In the genomic region with DNA sequence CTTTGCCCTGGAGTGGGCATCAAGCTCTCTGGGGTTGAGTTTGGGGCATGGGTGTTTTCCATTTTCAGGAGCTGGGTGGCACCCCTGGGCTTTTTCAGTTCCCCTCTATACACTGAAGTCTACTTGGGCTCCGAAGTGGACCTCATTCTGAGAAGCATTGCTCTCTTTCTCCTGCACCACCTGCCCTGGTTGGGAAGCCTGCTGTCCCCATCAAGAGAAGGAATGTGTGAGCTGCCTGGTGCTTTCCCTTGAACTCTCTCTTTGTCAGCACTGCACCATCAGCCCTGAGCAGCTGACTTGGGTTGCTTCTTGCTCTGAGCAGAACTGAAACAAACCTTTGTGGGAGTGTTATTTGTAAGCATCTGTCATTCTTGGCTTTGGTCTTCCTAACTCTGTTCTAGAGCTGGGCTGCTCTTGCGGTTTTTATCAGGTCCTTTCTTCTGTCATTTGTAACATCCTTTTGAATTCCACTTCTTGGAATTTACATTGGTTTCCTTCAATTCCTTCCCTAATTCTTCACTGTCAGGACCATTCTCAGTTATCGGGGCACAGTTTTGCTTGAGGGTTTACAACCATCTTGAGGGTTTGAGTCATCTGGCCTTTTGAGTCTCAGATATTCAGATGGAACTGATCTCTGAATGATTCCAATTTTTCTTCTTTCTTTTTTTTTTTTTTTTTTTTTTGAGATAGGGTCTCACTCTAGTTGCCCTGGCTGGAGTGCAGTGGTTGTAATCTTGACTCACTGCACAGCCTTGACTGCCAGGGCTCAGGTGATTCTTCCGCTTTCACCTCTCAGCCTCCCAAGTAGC, we compare ENCODE assay signal across 1 cellular context.
TF ChIP-seq lines count a peak whose summit lies in the region.

No MANE protein-coding gene starts in this region.

TF ChIP-seq in GM12878, 131 proteins besides CTCF, POLR2A, EP300 and RAD21 (continues in another document):
- TF ChIP-seq JUND (IDR thresholded peaks at IDR 0.05; ENCODE audit: low read depth, low read length) (peak; percentile 58; the same call in 1 of the 2 replicates), SPI1 (IDR thresholded peaks at IDR 0.05; ENCODE audit: borderline replicate concordance, insufficient read depth, low read depth, low read length) (peak; percentile 98), BCL11A (IDR thresholded peaks at IDR 0.05; ENCODE audit: low read depth, low read length) (peak; percentile 77), EZH2 (IDR thresholded peaks at IDR 0.05; ENCODE audit: borderline replicate concordance, control insufficient read depth, low read depth, low read length) (no peak), IRF4 (IDR thresholded peaks at IDR 0.05; ENCODE audit: low read depth, low read length) (peak; percentile 86), TCF3 (IDR thresholded peaks at IDR 0.05; ENCODE audit: borderline replicate concordance, insufficient read depth, low read depth, low read length) (peak; percentile 32; the same call in 1 of the 2 replicates), CBFB (IDR thresholded peaks at IDR 0.05; ENCODE audit: low read depth) (peak; percentile 75), RUNX3 (IDR thresholded peaks at IDR 0.05; ENCODE audit: low read length) (peak; percentile 96), EED (IDR thresholded peaks at IDR 0.05; ENCODE audit: low read depth) (peak; percentile 82), FOXM1 (IDR thresholded peaks at IDR 0.05; ENCODE audit: low read depth, low read length) (no peak), SIN3A (IDR thresholded peaks at IDR 0.05; ENCODE audit: low read depth, low read length) (0 out of 2 replicates have a peak, but pooled peaks have one; percentile 45), ZNF274 (IDR thresholded peaks at IDR 0.05; ENCODE audit: insufficient read depth, insufficient read length) (no peak), GATAD2B (conservative IDR thresholded peaks at IDR 0.05; ENCODE audit: low read depth) (peak; percentile 23; the same call in 1 of the 2 replicates), HDAC2 (IDR thresholded peaks at IDR 0.05) (no peak), EGR1 (IDR thresholded peaks at IDR 0.05; ENCODE audit: borderline replicate concordance in 1 of 2, low read depth in 2 of 2, low read length in 2 of 2) (no peak), PAX8 (IDR thresholded peaks at IDR 0.05) (no peak), CREM (IDR thresholded peaks at IDR 0.05; ENCODE audit: low read depth) (no peak; the same call in 1 of the 2 replicates), ZBED1 (IDR thresholded peaks at IDR 0.05; ENCODE audit: borderline replicate concordance) (no peak), MXI1 (IDR thresholded peaks at IDR 0.05; ENCODE audit: low read depth, low read length) (peak; percentile 55; the same call in 1 of the 2 replicates), SMAD1 (IDR thresholded peaks at IDR 0.05; ENCODE audit: low read depth, partially characterized antibody) (no peak), ESRRA (IDR thresholded peaks at IDR 0.05; ENCODE audit: low read length) (no peak), TCF12 (IDR thresholded peaks at IDR 0.05; ENCODE audit: low read depth, low read length) (peak; percentile 78; the same call in 1 of the 2 replicates), SMAD5 (IDR thresholded peaks at IDR 0.05; ENCODE audit: low read depth) (no peak), BACH1 (IDR thresholded peaks at IDR 0.05; ENCODE audit: borderline replicate concordance) (0 out of 2 replicates have a peak, but pooled peaks have one; percentile 10), MTA3 (IDR thresholded peaks at IDR 0.05; ENCODE audit: borderline replicate concordance, low read length) (no peak; the same call in 1 of the 2 replicates)
- TF ChIP-seq, protein P1, sequence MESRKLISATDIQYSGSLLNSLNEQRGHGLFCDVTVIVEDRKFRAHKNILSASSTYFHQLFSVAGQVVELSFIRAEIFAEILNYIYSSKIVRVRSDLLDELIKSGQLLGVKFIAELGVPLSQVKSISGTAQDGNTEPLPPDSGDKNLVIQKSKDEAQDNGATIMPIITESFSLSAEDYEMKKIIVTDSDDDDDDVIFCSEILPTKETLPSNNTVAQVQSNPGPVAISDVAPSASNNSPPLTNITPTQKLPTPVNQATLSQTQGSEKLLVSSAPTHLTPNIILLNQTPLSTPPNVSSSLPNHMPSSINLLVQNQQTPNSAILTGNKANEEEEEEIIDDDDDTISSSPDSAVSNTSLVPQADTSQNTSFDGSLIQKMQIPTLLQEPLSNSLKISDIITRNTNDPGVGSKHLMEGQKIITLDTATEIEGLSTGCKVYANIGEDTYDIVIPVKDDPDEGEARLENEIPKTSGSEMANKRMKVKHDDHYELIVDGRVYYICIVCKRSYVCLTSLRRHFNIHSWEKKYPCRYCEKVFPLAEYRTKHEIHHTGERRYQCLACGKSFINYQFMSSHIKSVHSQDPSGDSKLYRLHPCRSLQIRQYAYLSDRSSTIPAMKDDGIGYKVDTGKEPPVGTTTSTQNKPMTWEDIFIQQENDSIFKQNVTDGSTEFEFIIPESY (IDR thresholded peaks at IDR 0.05): no peak
- TF ChIP-seq, protein P2, sequence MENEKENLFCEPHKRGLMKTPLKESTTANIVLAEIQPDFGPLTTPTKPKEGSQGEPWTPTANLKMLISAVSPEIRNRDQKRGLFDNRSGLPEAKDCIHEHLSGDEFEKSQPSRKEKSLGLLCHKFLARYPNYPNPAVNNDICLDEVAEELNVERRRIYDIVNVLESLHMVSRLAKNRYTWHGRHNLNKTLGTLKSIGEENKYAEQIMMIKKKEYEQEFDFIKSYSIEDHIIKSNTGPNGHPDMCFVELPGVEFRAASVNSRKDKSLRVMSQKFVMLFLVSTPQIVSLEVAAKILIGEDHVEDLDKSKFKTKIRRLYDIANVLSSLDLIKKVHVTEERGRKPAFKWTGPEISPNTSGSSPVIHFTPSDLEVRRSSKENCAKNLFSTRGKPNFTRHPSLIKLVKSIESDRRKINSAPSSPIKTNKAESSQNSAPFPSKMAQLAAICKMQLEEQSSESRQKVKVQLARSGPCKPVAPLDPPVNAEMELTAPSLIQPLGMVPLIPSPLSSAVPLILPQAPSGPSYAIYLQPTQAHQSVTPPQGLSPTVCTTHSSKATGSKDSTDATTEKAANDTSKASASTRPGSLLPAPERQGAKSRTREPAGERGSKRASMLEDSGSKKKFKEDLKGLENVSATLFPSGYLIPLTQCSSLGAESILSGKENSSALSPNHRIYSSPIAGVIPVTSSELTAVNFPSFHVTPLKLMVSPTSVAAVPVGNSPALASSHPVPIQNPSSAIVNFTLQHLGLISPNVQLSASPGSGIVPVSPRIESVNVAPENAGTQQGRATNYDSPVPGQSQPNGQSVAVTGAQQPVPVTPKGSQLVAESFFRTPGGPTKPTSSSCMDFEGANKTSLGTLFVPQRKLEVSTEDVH (IDR thresholded peaks at IDR 0.05; ENCODE audit: low read depth, partially characterized antibody): no peak
- TF ChIP-seq, protein P3, sequence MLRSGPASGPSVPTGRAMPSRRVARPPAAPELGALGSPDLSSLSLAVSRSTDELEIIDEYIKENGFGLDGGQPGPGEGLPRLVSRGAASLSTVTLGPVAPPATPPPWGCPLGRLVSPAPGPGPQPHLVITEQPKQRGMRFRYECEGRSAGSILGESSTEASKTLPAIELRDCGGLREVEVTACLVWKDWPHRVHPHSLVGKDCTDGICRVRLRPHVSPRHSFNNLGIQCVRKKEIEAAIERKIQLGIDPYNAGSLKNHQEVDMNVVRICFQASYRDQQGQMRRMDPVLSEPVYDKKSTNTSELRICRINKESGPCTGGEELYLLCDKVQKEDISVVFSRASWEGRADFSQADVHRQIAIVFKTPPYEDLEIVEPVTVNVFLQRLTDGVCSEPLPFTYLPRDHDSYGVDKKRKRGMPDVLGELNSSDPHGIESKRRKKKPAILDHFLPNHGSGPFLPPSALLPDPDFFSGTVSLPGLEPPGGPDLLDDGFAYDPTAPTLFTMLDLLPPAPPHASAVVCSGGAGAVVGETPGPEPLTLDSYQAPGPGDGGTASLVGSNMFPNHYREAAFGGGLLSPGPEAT (IDR thresholded peaks at IDR 0.05; ENCODE audit: low read depth): peak; percentile 92
- TF ChIP-seq, protein P4, sequence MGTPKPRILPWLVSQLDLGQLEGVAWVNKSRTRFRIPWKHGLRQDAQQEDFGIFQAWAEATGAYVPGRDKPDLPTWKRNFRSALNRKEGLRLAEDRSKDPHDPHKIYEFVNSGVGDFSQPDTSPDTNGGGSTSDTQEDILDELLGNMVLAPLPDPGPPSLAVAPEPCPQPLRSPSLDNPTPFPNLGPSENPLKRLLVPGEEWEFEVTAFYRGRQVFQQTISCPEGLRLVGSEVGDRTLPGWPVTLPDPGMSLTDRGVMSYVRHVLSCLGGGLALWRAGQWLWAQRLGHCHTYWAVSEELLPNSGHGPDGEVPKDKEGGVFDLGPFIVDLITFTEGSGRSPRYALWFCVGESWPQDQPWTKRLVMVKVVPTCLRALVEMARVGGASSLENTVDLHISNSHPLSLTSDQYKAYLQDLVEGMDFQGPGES (IDR thresholded peaks at IDR 0.05): no peak
- TF ChIP-seq, protein P5, sequence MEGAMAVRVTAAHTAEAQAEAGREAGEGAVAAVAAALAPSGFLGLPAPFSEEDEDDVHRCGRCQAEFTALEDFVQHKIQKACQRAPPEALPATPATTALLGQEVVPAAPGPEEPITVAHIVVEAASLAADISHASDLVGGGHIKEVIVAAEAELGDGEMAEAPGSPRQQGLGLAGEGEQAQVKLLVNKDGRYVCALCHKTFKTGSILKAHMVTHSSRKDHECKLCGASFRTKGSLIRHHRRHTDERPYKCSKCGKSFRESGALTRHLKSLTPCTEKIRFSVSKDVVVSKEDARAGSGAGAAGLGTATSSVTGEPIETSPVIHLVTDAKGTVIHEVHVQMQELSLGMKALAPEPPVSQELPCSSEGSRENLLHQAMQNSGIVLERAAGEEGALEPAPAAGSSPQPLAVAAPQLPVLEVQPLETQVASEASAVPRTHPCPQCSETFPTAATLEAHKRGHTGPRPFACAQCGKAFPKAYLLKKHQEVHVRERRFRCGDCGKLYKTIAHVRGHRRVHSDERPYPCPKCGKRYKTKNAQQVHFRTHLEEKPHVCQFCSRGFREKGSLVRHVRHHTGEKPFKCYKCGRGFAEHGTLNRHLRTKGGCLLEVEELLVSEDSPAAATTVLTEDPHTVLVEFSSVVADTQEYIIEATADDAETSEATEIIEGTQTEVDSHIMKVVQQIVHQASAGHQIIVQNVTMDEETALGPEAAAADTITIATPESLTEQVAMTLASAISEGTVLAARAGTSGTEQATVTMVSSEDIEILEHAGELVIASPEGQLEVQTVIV (IDR thresholded peaks at IDR 0.05; ENCODE audit: borderline replicate concordance, partially characterized antibody): no peak
- TF ChIP-seq, protein P6, sequence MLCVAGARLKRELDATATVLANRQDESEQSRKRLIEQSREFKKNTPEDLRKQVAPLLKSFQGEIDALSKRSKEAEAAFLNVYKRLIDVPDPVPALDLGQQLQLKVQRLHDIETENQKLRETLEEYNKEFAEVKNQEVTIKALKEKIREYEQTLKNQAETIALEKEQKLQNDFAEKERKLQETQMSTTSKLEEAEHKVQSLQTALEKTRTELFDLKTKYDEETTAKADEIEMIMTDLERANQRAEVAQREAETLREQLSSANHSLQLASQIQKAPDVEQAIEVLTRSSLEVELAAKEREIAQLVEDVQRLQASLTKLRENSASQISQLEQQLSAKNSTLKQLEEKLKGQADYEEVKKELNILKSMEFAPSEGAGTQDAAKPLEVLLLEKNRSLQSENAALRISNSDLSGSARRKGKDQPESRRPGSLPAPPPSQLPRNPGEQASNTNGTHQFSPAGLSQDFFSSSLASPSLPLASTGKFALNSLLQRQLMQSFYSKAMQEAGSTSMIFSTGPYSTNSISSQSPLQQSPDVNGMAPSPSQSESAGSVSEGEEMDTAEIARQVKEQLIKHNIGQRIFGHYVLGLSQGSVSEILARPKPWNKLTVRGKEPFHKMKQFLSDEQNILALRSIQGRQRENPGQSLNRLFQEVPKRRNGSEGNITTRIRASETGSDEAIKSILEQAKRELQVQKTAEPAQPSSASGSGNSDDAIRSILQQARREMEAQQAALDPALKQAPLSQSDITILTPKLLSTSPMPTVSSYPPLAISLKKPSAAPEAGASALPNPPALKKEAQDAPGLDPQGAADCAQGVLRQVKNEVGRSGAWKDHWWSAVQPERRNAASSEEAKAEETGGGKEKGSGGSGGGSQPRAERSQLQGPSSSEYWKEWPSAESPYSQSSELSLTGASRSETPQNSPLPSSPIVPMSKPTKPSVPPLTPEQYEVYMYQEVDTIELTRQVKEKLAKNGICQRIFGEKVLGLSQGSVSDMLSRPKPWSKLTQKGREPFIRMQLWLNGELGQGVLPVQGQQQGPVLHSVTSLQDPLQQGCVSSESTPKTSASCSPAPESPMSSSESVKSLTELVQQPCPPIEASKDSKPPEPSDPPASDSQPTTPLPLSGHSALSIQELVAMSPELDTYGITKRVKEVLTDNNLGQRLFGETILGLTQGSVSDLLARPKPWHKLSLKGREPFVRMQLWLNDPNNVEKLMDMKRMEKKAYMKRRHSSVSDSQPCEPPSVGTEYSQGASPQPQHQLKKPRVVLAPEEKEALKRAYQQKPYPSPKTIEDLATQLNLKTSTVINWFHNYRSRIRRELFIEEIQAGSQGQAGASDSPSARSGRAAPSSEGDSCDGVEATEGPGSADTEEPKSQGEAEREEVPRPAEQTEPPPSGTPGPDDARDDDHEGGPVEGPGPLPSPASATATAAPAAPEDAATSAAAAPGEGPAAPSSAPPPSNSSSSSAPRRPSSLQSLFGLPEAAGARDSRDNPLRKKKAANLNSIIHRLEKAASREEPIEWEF (IDR thresholded peaks at IDR 0.05; ENCODE audit: insufficient replicate concordance, low read depth, low read length): no peak
- TF ChIP-seq, protein P7, sequence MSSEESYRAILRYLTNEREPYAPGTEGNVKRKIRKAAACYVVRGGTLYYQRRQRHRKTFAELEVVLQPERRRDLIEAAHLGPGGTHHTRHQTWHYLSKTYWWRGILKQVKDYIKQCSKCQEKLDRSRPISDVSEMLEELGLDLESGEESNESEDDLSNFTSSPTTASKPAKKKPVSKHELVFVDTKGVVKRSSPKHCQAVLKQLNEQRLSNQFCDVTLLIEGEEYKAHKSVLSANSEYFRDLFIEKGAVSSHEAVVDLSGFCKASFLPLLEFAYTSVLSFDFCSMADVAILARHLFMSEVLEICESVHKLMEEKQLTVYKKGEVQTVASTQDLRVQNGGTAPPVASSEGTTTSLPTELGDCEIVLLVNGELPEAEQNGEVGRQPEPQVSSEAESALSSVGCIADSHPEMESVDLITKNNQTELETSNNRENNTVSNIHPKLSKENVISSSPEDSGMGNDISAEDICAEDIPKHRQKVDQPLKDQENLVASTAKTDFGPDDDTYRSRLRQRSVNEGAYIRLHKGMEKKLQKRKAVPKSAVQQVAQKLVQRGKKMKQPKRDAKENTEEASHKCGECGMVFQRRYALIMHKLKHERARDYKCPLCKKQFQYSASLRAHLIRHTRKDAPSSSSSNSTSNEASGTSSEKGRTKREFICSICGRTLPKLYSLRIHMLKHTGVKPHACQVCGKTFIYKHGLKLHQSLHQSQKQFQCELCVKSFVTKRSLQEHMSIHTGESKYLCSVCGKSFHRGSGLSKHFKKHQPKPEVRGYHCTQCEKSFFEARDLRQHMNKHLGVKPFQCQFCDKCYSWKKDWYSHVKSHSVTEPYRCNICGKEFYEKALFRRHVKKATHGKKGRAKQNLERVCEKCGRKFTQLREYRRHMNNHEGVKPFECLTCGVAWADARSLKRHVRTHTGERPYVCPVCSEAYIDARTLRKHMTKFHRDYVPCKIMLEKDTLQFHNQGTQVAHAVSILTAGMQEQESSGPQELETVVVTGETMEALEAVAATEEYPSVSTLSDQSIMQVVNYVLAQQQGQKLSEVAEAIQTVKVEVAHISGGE (CRISPR knock-in tag; IDR thresholded peaks at IDR 0.05): no peak
